18 cellular contexts compared by ENCODE assay signal in genomic region chr10:116989439-116989838, GRCh38. TPM values are rescaled to one million over a fixed set of nuclear protein-coding genes. Genes with fewer than 3 reads are reported as not detected.
A peak's percentile ranks its signal among the peaks of the same experiment; 100 is the strongest.
DNase-seq lines count a peak whose midpoint lies in the region; ATAC-seq, FAIRE-seq and TF ChIP-seq lines count a peak whose summit lies in the region.
"Had no signal": no experiment of that assay in that cellular context is flagged by ENCODE, and none has a peak within 500 bp of the region (broad histone marks: within the 10 kb centered on the region; RNA-seq: fewer than 3 reads in every experiment).

No MANE protein-coding gene starts in this region.

- TF ChIP-seq EP300 in HepG2 (IDR thresholded peaks at IDR 0.05; ENCODE audit: low read depth in 2 of 2, low read length in 2 of 2) (no peak), HepG2 (CRISPR knock-in tag; IDR thresholded peaks at IDR 0.05; ENCODE audit: borderline replicate concordance) (no peak)

- H3K27ac Mint-ChIP-seq in endodermal cell = peak overlapping the region; percentile 60
- peak overlapping the region; percentile 20 for H3K27ac Mint-ChIP-seq in nephron progenitor cell

- in situ Hi-C loops in HepG2 (cut with HindIII; ENCODE audit: extremely low pct_ligation_motif_present, low pct_unique_long_range_greater_than_20kb) = no loop called here

- no TSS peak for BruUV-seq in HepG2 (replicated peaks; lab: Mats Ljungman, UMichigan)

- ATAC-seq in HepG2 (peak; percentile 60; the same call in 2 of the 3 replicates), right lobe of liver (no peak), GM18498 (IDR thresholded peaks at IDR 0.05; ENCODE audit: unreplicated experiment) (no peak)
- ATAC-seq: K562 had no signal

- H4K20me1 ChIP-seq in HepG2 (ENCODE audit: insufficient read depth, low read length) = 0 out of 2 replicates have a peak, but pooled peaks cover 7% of the 10 kb centered on the region
- H4K20me1 ChIP-seq: BLaER1 treated with 17β-estradiol and CSF1 and Interleukin-3, amounts not matched to agents 10 nM and 100 nM had no signal

- intact Hi-C loops in HepG2 (cut with micrococcal nuclease; ENCODE audit: unreplicated experiment) (no loop called here), right lobe of liver (cut with DNase I) (no loop called here)

- H3K27me3 Mint-ChIP-seq in endodermal cell (ENCODE audit: insufficient read depth) (peaks cover 7% of the 10 kb centered on the region), nephron progenitor cell (ENCODE audit: low read depth, poor library complexity) (peaks cover 7% of the 10 kb centered on the region)

- H3K4me3 ChIP-seq in HepG2 (replicated peaks in 1 of 3; ENCODE audit: insufficient read depth in 1 of 3, low read depth in 2 of 3, low read length in 3 of 3) (no peak overlapping the region), right lobe of liver (no peak overlapping the region), endodermal cell (ENCODE audit: low read length) (no peak overlapping the region)
- H3K4me3 ChIP-seq: BLaER1 treated with 17β-estradiol and CSF1 and Interleukin-3, amounts not matched to agents 10 nM and 100 nM; K562; SJSA1 had no signal

- H3K4me1 Mint-ChIP-seq in endodermal cell (peaks cover 48% of the 10 kb centered on the region), nephron progenitor cell (peaks cover 19% of the 10 kb centered on the region)

- H3K9ac ChIP-seq in HepG2 (ENCODE audit: insufficient read depth, low read depth, low read length) (no peak overlapping the region), endodermal cell (ENCODE audit: extremely low read depth, low read length, poor library complexity, severe bottlenecking) (no peak overlapping the region)
- H3K9ac ChIP-seq: BLaER1 treated with 17β-estradiol and CSF1 and Interleukin-3, amounts not matched to agents 10 nM and 100 nM had no signal

- H3K27me3 ChIP-seq in HepG2 (ENCODE audit: control insufficient read depth in 1 of 2, insufficient read depth in 2 of 2, low read length in 2 of 2) (no peaks in the 10 kb centered on the region), right lobe of liver (no peaks in the 10 kb centered on the region), endodermal cell (ENCODE audit: control insufficient read depth, insufficient read depth, low read length, poor library complexity, severe bottlenecking) (no peaks in the 10 kb centered on the region)
- H3K27me3 ChIP-seq: BLaER1 treated with 17β-estradiol and CSF1 and Interleukin-3, amounts not matched to agents 10 nM and 100 nM; SJSA1 had no signal

- H3K9me3 ChIP-seq in HepG2 (ENCODE audit: low read length) (no peaks in the 10 kb centered on the region), right lobe of liver (no peaks in the 10 kb centered on the region), endodermal cell (ENCODE audit: control insufficient read depth, low read length) (no peaks in the 10 kb centered on the region)
- H3K9me3 ChIP-seq: BLaER1 treated with 17β-estradiol and CSF1 and Interleukin-3, amounts not matched to agents 10 nM and 100 nM; SJSA1 had no signal

- no peak overlapping the region for H3K27ac ChIP-seq in HepG2 (ENCODE audit: extremely low read length, insufficient read depth, low read length)
- no peak overlapping the region for H3K27ac ChIP-seq in right lobe of liver
- no peak overlapping the region for H3K27ac ChIP-seq in endodermal cell (ENCODE audit: low read depth, low read length)
- H3K27ac ChIP-seq: BLaER1 treated with 17β-estradiol and CSF1 and Interleukin-3, amounts not matched to agents 10 nM and 100 nM; SJSA1 had no signal

- POLR2A ChIA-PET in HepG2 (lab: Yijun Ruan, JAX) = no interaction called here

- H2AFZ ChIP-seq in HepG2 (ENCODE audit: low read length) = no peak overlapping the region

- WGBS in HepG2 (ENCODE audit: low lambda C conversion rate) = 83% methylated on average over 4 of the region's 4 CpGs
- 83% methylated on average over 4 of the region's 4 CpGs for WGBS in right lobe of liver (ENCODE audit: insufficient coverage, low coverage, low lambda C conversion rate, missing lambda C conversion rate)
- 74 to 78% methylated on average over 3 to 4 of the region's 4 CpGs for WGBS in endodermal cell (ENCODE audit: insufficient coverage in 1 of 2, insufficient read length in 1 of 2), 2 experiments

- peaks cover 43% of the 10 kb centered on the region for H3K79me2 ChIP-seq in HepG2 (ENCODE audit: insufficient read depth, low read length)

- H3K4me3 Mint-ChIP-seq in endodermal cell = no peak overlapping the region
- no peak overlapping the region for H3K4me3 Mint-ChIP-seq in nephron progenitor cell

- H3K36me3 Mint-ChIP-seq in endodermal cell (ENCODE audit: low read depth) (peaks cover 11% of the 10 kb centered on the region), nephron progenitor cell (ENCODE audit: low read depth) (no peaks in the 10 kb centered on the region)

- TF ChIP-seq CTCF in HepG2 (CRISPR knock-in tag; IDR thresholded peaks at IDR 0.05) (no peak), right lobe of liver (IDR thresholded peaks at IDR 0.05) (no peak), endodermal cell (conservative IDR thresholded peaks at IDR 0.05) (no peak), nephron progenitor cell (IDR thresholded peaks at IDR 0.05) (no peak)

- H3K4me1 ChIP-seq in HepG2 (ENCODE audit: insufficient read depth, low read length) = peaks cover 39% of the 10 kb centered on the region
- peaks cover 0 to 18% (median 0%) of the 10 kb centered on the region in 4 donors for H3K4me1 ChIP-seq in right lobe of liver
- peaks cover 6% of the 10 kb centered on the region for H3K4me1 ChIP-seq in endodermal cell (ENCODE audit: control insufficient read depth, insufficient read depth, low read length)
- H3K4me1 ChIP-seq: BLaER1 treated with 17β-estradiol and CSF1 and Interleukin-3, amounts not matched to agents 10 nM and 100 nM; SJSA1 had no signal

- H3K36me3 ChIP-seq in HepG2 (replicated peaks in 1 of 2; ENCODE audit: control insufficient read depth in 1 of 2, insufficient read depth in 2 of 2, low read length in 2 of 2) = 0 out of 5 replicates have a peak, but pooled peaks cover 0 to 2% of the 10 kb centered on the region in 2 experiments
- no peaks in the 10 kb centered on the region for H3K36me3 ChIP-seq in right lobe of liver
- no peaks in the 10 kb centered on the region for H3K36me3 ChIP-seq in endodermal cell (ENCODE audit: control insufficient read depth, insufficient read depth, low read length)
- H3K36me3 ChIP-seq: BLaER1 treated with 17β-estradiol and CSF1 and Interleukin-3, amounts not matched to agents 10 nM and 100 nM had no signal

- TF ChIP-seq POLR2A in HepG2 (IDR thresholded peaks at IDR 0.05; ENCODE audit: insufficient read depth in 1 of 2, low read depth in 2 of 2, low read length in 2 of 2) (no peak), right lobe of liver (IDR thresholded peaks at IDR 0.05) (no peak)

- no peak for TF ChIP-seq RAD21 in HepG2 (CRISPR knock-in tag; IDR thresholded peaks at IDR 0.05)

- H3K9me3 Mint-ChIP-seq in endodermal cell (no peaks in the 10 kb centered on the region), nephron progenitor cell (no peaks in the 10 kb centered on the region)

- CTCF ChIA-PET in HepG2 (lab: Yijun Ruan, JAX; ENCODE audit: low intra/inter-chr PET ratio, low total read pairs) = no interaction called here

- DNase-seq in HepG2 (ENCODE audit: low spot score) (peak; percentile 48), right lobe of liver (no peak), endodermal cell (peak; percentile 49), nephron progenitor cell (no peak), KG1 (lab: John Stamatoyannopoulos, UW) (no peak), midbrain (lab: John Stamatoyannopoulos, UW) (no peak)
- no peak for DNase-seq in activated naive CD4-positive, alpha-beta T cell (lab: John Stamatoyannopoulos, UW)
- DNase-seq: 8988T, DMS 273 treated with DMSO at 0.1 percent for 48 hours, HCEC 1CT, NCI-H146, NCI-H2081 treated with DMSO at 0.1 percent for 48 hours, NCI-H226, NCI-H526 had no signal

- no peak for FAIRE-seq in HepG2 (lab: Jason Lieb, UNC)
- FAIRE-seq: K562 had no signal

- peak overlapping the region; percentile 23 for H3K4me2 ChIP-seq in HepG2 (ENCODE audit: low read depth, low read length)
- H3K4me2 ChIP-seq: BLaER1 treated with 17β-estradiol and CSF1 and Interleukin-3, amounts not matched to agents 10 nM and 100 nM had no signal

TF ChIP-seq in HepG2, 621 proteins besides CTCF, POLR2A, EP300 and RAD21:
- TF ChIP-seq ZNF33A (CRISPR knock-in tag; IDR thresholded peaks at IDR 0.05; ENCODE audit: borderline replicate concordance) (no peak), HNF4A (CRISPR knock-in tag; IDR thresholded peaks at IDR 0.05) (0 out of 2 replicates have a peak, but pooled peaks have one; percentile 23)

RNA-seq across cellular contexts. Expression of gene SHTN1, which starts 15.5 kb away (rescaled TPM):
- total RNA-seq in HepG2 (2016; rRNA removed; fragmentation: Illumina TruSeq; extraction: Trizol) (15.6 and 18.5 TPM in 2 replicates), right lobe of liver (10 to 100 TPM; 28.5 to 42.9 (median 31.7) TPM), endodermal cell (10 to 100 TPM; 39.4 to 59.5 TPM)
- total RNA-seq in HepG2 (2016; cell fraction: cytosol; rRNA removed; fragmentation: Illumina TruSeq; extraction: Trizol; ENCODE audit: low read depth) = 3.0 and 3.5 TPM in 2 replicates
- total RNA-seq in HepG2 (2016; cell fraction: insoluble cytoplasmic fraction; rRNA removed; fragmentation: Illumina TruSeq; extraction: Trizol) = 14.2 and 16.6 TPM in 2 replicates
- 8.0 and 10.8 TPM in 2 replicates for total RNA-seq in HepG2 (2016; cell fraction: membrane; rRNA removed; fragmentation: Illumina TruSeq; extraction: Trizol)
- total RNA-seq in HepG2 (2016; cell fraction: nucleus; rRNA removed; fragmentation: Illumina TruSeq; extraction: Trizol) = 26.4 and 27.4 TPM in 2 replicates
- polyA plus RNA-seq in HepG2 (2011; rRNA removed) = 8.2 and 11.3 TPM in 2 replicates
- polyA plus RNA-seq in HepG2 (2011; cell fraction: cytosol; rRNA removed) = 3.1 and 5.1 TPM in 2 replicates
- polyA plus RNA-seq in HepG2 (2011; cell fraction: nucleus; rRNA removed) = 11.0 and 13.6 TPM in 2 replicates
- polyA plus RNA-seq in HepG2 (2012) = 14.9 and 15.7 TPM in 2 replicates
- polyA plus RNA-seq in HepG2 (2016; cell fraction: cytosol; fragmentation: Illumina TruSeq; extraction: Trizol; ENCODE audit: low read depth) = 2.3 and 2.4 TPM in 2 replicates
- polyA plus RNA-seq in HepG2 (2016; cell fraction: insoluble cytoplasmic fraction; fragmentation: Illumina TruSeq; extraction: Trizol; ENCODE audit: low read depth) = 25.3 and 30.9 TPM in 2 replicates
- 7.3 and 8.8 TPM in 2 replicates for polyA plus RNA-seq in HepG2 (2016; cell fraction: membrane; fragmentation: Illumina TruSeq; extraction: Trizol; ENCODE audit: low read depth)
- 45.6 and 49.9 TPM in 2 replicates for polyA plus RNA-seq in HepG2 (2016; cell fraction: nucleus; fragmentation: Illumina TruSeq; extraction: Trizol; ENCODE audit: insufficient read depth, low read depth)
- 1.8 and 4.2 TPM in 2 replicates for polyA minus RNA-seq in HepG2 (2011; rRNA and poly(A)+ RNA removed; ENCODE audit: low replicate concordance)
- polyA minus RNA-seq in HepG2 (2011; cell fraction: cytosol; rRNA and poly(A)+ RNA removed) = 7.4 and 8.1 TPM in 2 replicates
- 37.4 and 38.1 TPM in 2 replicates for polyA minus RNA-seq in HepG2 (2011; cell fraction: nucleus; rRNA and poly(A)+ RNA removed)
- 10.7 TPM for polyA plus RNA-seq in endodermal cell (2013, experiment 1 of 2)
- 12.8 TPM for polyA plus RNA-seq in endodermal cell (2013, experiment 2 of 2)

Comparison
In these comparisons a context has a peak if more than half of its experiments do, and no peak if none do; other contexts are left out.
1. DNase-seq: peak in HepG2 (single experiment) and endodermal cell (single experiment); none in right lobe of liver (0 of 3), nephron progenitor cell (single experiment), KG1 (single experiment), midbrain (single experiment) and activated naive CD4-positive, alpha-beta T cell (0 of 4).